ENCODE assay signal across 1 cellular context in genomic region chr1:88683848-88684481, GRCh38.
TF ChIP-seq lines count a peak whose summit lies in the region.

Gene PKN2, plus strand, starts transcription at chr1:88684273. Its CDS starts 308 bp downstream, at chr1:88684581.

TF ChIP-seq in HepG2, 621 proteins besides CTCF, POLR2A, EP300 and RAD21 (continued from another document and continues in another):
- TF ChIP-seq ZNF597 (CRISPR knock-in tag; IDR thresholded peaks at IDR 0.05) (no peak), FOXK2 (IDR thresholded peaks at IDR 0.05) (no peak), ZNF660 (CRISPR knock-in tag; IDR thresholded peaks at IDR 0.05; ENCODE audit: borderline replicate concordance, low read depth) (no peak), THRA (CRISPR knock-in tag; IDR thresholded peaks at IDR 0.05; ENCODE audit: borderline replicate concordance) (peak; percentile 72; the same call in 1 of the 2 replicates), SP4 (CRISPR knock-in tag; IDR thresholded peaks at IDR 0.05) (peak; percentile 80), HES4 (CRISPR knock-in tag; IDR thresholded peaks at IDR 0.05; ENCODE audit: borderline replicate concordance) (no peak), MAX (IDR thresholded peaks at IDR 0.05) (peak; percentile 73; the same call in 1 of the 2 replicates), MAFK (conservative IDR thresholded peaks at IDR 0.05 in 1 of 2, IDR thresholded peaks at IDR 0.05 in 1 of 2; ENCODE audit: low read length in 2 of 2) (no peak), TGIF2 (CRISPR knock-in tag; IDR thresholded peaks at IDR 0.05) (peak; percentile 86; the same call in 1 of the 2 replicates), MATR3 (CRISPR knock-in tag; IDR thresholded peaks at IDR 0.05) (no peak), SMC3 (IDR thresholded peaks at IDR 0.05; ENCODE audit: low read length) (no peak), IRF2 (CRISPR knock-in tag; IDR thresholded peaks at IDR 0.05) (peak; percentile 97), FOXO4 (CRISPR knock-in tag; conservative IDR thresholded peaks at IDR 0.05) (no peak), SATB2 (CRISPR knock-in tag; IDR thresholded peaks at IDR 0.05) (no peak), MAFF (IDR thresholded peaks at IDR 0.05; ENCODE audit: low read depth, low read length) (no peak), ZNF333 (CRISPR knock-in tag; IDR thresholded peaks at IDR 0.05; ENCODE audit: borderline replicate concordance) (no peak), PRDM4 (CRISPR knock-in tag; IDR thresholded peaks at IDR 0.05; ENCODE audit: borderline replicate concordance) (no peak), ZNF24 (IDR thresholded peaks at IDR 0.05) (no peak), NCOA2 (CRISPR knock-in tag; IDR thresholded peaks at IDR 0.05) (0 out of 2 replicates have a peak, but pooled peaks have one; percentile 10), ZNF3 (CRISPR knock-in tag; IDR thresholded peaks at IDR 0.05) (no peak), ZNF704 (CRISPR knock-in tag; IDR thresholded peaks at IDR 0.05; ENCODE audit: borderline replicate concordance) (no peak), ZBTB2 (CRISPR knock-in tag; IDR thresholded peaks at IDR 0.05; ENCODE audit: low read depth) (peak; percentile 90), CEBPG (CRISPR knock-in tag; IDR thresholded peaks at IDR 0.05) (0 out of 2 replicates have a peak, but pooled peaks have one; percentile 15), TRIM22 (IDR thresholded peaks at IDR 0.05) (no peak), KAT7 (CRISPR knock-in tag; IDR thresholded peaks at IDR 0.05; ENCODE audit: borderline replicate concordance) (peak; percentile 91; the same call in 1 of the 2 replicates), PHF5A (CRISPR knock-in tag; IDR thresholded peaks at IDR 0.05; ENCODE audit: low read depth, unreplicated experiment) (peak; percentile 85), NFYB (CRISPR knock-in tag; IDR thresholded peaks at IDR 0.05) (peak; percentile 69), ATF1 (CRISPR knock-in tag; IDR thresholded peaks at IDR 0.05) (peak; percentile 96), HBP1 (CRISPR knock-in tag; IDR thresholded peaks at IDR 0.05; ENCODE audit: low read depth) (peak; percentile 55), SPEN (CRISPR knock-in tag; IDR thresholded peaks at IDR 0.05; ENCODE audit: low read depth) (peak; percentile 93), ZNF878 (CRISPR knock-in tag; IDR thresholded peaks at IDR 0.05) (peak; percentile 39; the same call in 1 of the 2 replicates), RFX3 (CRISPR knock-in tag; IDR thresholded peaks at IDR 0.05) (no peak), NFIC (IDR thresholded peaks at IDR 0.05; ENCODE audit: low read length) (0 out of 2 replicates have a peak, but pooled peaks have one; percentile 43), HDAC2 (CRISPR knock-in tag; IDR thresholded peaks at IDR 0.05) (peak; percentile 77), HNF1A (IDR thresholded peaks at IDR 0.05; ENCODE audit: low read depth) (no peak), HNF1A (CRISPR knock-in tag; IDR thresholded peaks at IDR 0.05; ENCODE audit: borderline replicate concordance) (no peak; the same call in 1 of the 2 replicates)
